Comparison of ENCODE assay signal across 12 cellular contexts in the genomic region with DNA sequence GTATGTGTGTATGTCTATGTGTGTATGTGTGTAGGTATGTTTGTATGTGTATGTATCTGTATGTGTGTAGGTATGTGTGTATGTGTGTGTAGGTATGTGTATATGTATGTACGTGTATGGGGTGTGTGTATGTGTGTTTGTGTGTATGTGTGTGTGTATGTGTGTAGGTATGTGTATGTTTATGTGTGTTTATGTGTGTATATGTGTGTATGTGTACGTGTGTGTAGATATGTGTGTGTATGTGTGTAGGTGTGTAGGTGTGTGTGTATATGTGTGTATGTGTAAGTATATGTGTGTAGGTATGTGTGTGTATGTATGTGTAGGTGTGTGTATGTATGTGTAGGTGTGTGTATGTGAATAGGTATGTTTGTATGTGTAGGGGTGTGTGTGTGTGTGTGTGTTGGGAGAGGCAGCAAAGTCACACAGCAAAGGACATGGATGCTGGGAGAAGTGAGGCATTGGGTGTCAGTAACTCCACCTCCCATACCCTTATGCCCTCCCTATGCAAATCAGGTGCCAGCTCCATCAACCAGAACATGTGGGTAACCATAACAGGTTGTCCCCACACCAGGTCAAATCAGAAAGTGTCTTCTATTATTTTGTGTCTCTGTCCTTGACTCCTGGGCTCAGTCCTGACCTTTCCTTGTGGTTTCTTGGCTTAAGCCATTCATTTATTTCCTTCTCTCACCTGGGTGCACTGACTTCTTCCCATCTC. TPM values are rescaled to one million over a fixed set of nuclear protein-coding genes. Genes with fewer than 3 reads are reported as not detected.
DNase-seq lines count a peak whose midpoint lies in the region; ATAC-seq and TF ChIP-seq lines count a peak whose summit lies in the region.
"Had no signal": no experiment of that assay in that cellular context is flagged by ENCODE, and none has a peak within 500 bp of the region (broad histone marks: within the 10 kb centered on the region; RNA-seq: fewer than 3 reads in every experiment).

No MANE protein-coding gene starts in this region.

- H3K9me2 ChIP-seq in Loucy (replicated peaks; ENCODE audit: low read depth, low read length): no peaks in the 10 kb centered on the region

- peaks cover 71% of the 10 kb centered on the region for H3K4me1 Mint-ChIP-seq in activated naive CD4-positive, alpha-beta T cell treated with anti-CD3 and anti-CD28 coated beads, Interleukin-2, amount 50 U/mL, for 24 hours
- peaks cover 82% of the 10 kb centered on the region for H3K4me1 Mint-ChIP-seq in activated naive CD8-positive, alpha-beta T cell treated with anti-CD3 and anti-CD28 coated beads, Interleukin-2, amount 50 U/mL, for 24 hours
- H3K4me1 Mint-ChIP-seq in stimulated activated naive CD8-positive, alpha-beta T cell treated with anti-CD3 and anti-CD28 coated beads, Interleukin-15, amount 100 ng/mL, for 72 hours: peaks cover 84% of the 10 kb centered on the region

- H3K4me3 ChIP-seq in Loucy (ENCODE audit: low read length, poor library complexity, severe bottlenecking): peak overlapping the region; percentile 98
- H3K4me3 ChIP-seq: MG63 had no signal

- H2AFZ ChIP-seq in Loucy (ENCODE audit: low read length): no peak overlapping the region

- H3K27ac Mint-ChIP-seq in activated naive CD4-positive, alpha-beta T cell treated with anti-CD3 and anti-CD28 coated beads, Interleukin-2, amount 50 U/mL, for 24 hours: no peak overlapping the region
- peak overlapping the region; percentile 26 for H3K27ac Mint-ChIP-seq in activated naive CD8-positive, alpha-beta T cell treated with anti-CD3 and anti-CD28 coated beads, Interleukin-2, amount 50 U/mL, for 24 hours
- peak overlapping the region in 1 of 2 donors; percentile 65 for H3K27ac Mint-ChIP-seq in stimulated activated naive CD8-positive, alpha-beta T cell treated with anti-CD3 and anti-CD28 coated beads, Interleukin-15, amount 100 ng/mL, for 72 hours

- peaks cover 91% of the 10 kb centered on the region for H4K20me1 ChIP-seq in Loucy (ENCODE audit: insufficient read depth, low read length, poor library complexity, severe bottlenecking)

- no peak for ATAC-seq in activated naive CD8-positive, alpha-beta T cell treated with anti-CD3 and anti-CD28 coated beads, Interleukin-2, amount 50 U/mL, for 24 hours
- no peak for ATAC-seq in stimulated activated naive CD8-positive, alpha-beta T cell treated with anti-CD3 and anti-CD28 coated beads, Interleukin-15, amount 100 ng/mL, for 72 hours

- peak overlapping the region; percentile 97 for H3K9ac ChIP-seq in Loucy (ENCODE audit: low read depth, low read length, poor library complexity, severe bottlenecking)

- no peak for TF ChIP-seq CTCF in Loucy (conservative IDR thresholded peaks at IDR 0.05; ENCODE audit: low read length)

- H3K27me3 Mint-ChIP-seq in activated naive CD4-positive, alpha-beta T cell treated with anti-CD3 and anti-CD28 coated beads, Interleukin-2, amount 50 U/mL, for 24 hours: no peaks in the 10 kb centered on the region
- no peaks in the 10 kb centered on the region for H3K27me3 Mint-ChIP-seq in activated naive CD8-positive, alpha-beta T cell treated with anti-CD3 and anti-CD28 coated beads, Interleukin-2, amount 50 U/mL, for 24 hours
- H3K27me3 Mint-ChIP-seq in stimulated activated naive CD8-positive, alpha-beta T cell treated with anti-CD3 and anti-CD28 coated beads, Interleukin-15, amount 100 ng/mL, for 72 hours: no peaks in the 10 kb centered on the region

- peaks cover 26% of the 10 kb centered on the region; the same call in 1 of the 2 replicates for H3K36me3 ChIP-seq in Loucy (ENCODE audit: insufficient read depth, low read length)
- H3K36me3 ChIP-seq: MG63 had no signal

- peaks cover 69% of the 10 kb centered on the region for H3K4me1 ChIP-seq in Loucy (ENCODE audit: insufficient read depth, low read length, poor library complexity, severe bottlenecking)

- H3K4me3 Mint-ChIP-seq in activated naive CD4-positive, alpha-beta T cell treated with anti-CD3 and anti-CD28 coated beads, Interleukin-2, amount 50 U/mL, for 24 hours: peak overlapping the region; percentile 31
- peak overlapping the region; percentile 21 for H3K4me3 Mint-ChIP-seq in activated naive CD8-positive, alpha-beta T cell treated with anti-CD3 and anti-CD28 coated beads, Interleukin-2, amount 50 U/mL, for 24 hours
- H3K4me3 Mint-ChIP-seq in stimulated activated naive CD8-positive, alpha-beta T cell treated with anti-CD3 and anti-CD28 coated beads, Interleukin-15, amount 100 ng/mL, for 72 hours: peak overlapping the region; percentile 9 to 39

- DNase-seq in activated naive CD4-positive, alpha-beta T cell treated with Interleukin-2 at 50 U/mL for 16 hours: no peak
- no peak for DNase-seq in activated naive CD8-positive, alpha-beta T cell treated with anti-CD3 and anti-CD28 coated beads, Interleukin-2, amount 50 U/mL, for 24 hours
- DNase-seq in stimulated activated naive CD8-positive, alpha-beta T cell treated with anti-CD3 and anti-CD28 coated beads, Interleukin-15, amount 100 ng/mL, for 72 hours: no peak
- DNase-seq in A172 (ENCODE audit: low spot score) (no peak), NCI-H510A treated with DMSO at 0.1 percent for 48 hours (lab: John Stamatoyannopoulos, UW) (no peak)
- no peak for DNase-seq in stimulated activated CD4-positive, alpha-beta T cell treated with anti-CD3 and anti-CD28 coated beads, Interleukin-15, amount 100 ng/mL, for 24 hours
- DNase-seq: MG63, NCI-H187 treated with DMSO at 0.1 percent for 48 hours, NCI-H446 treated with DMSO at 0.1 percent for 48 hours, OCI-M1 had no signal

- peaks cover 96% of the 10 kb centered on the region for H3K79me2 ChIP-seq in Loucy (ENCODE audit: insufficient read depth, low read length)

- H3K9me3 Mint-ChIP-seq in activated naive CD4-positive, alpha-beta T cell treated with anti-CD3 and anti-CD28 coated beads, Interleukin-2, amount 50 U/mL, for 24 hours: no peaks in the 10 kb centered on the region
- no peaks in the 10 kb centered on the region for H3K9me3 Mint-ChIP-seq in activated naive CD8-positive, alpha-beta T cell treated with anti-CD3 and anti-CD28 coated beads, Interleukin-2, amount 50 U/mL, for 24 hours
- H3K9me3 Mint-ChIP-seq in stimulated activated naive CD8-positive, alpha-beta T cell treated with anti-CD3 and anti-CD28 coated beads, Interleukin-15, amount 100 ng/mL, for 72 hours: no peaks in the 10 kb centered on the region

- peaks cover 5% of the 10 kb centered on the region; the same call in 1 of the 2 replicates for H3F3A ChIP-seq in Loucy (ENCODE audit: low read depth)

- no peaks in the 10 kb centered on the region for H3K9me3 ChIP-seq in Loucy (ENCODE audit: insufficient read depth, low read depth, low read length)
- H3K9me3 ChIP-seq: MG63 had no signal

- H3K4me2 ChIP-seq in Loucy (ENCODE audit: low read depth, low read length, poor library complexity, severe bottlenecking): peak overlapping the region; percentile 88

- H3K27me3 ChIP-seq in Loucy (ENCODE audit: insufficient read depth, low read length, poor library complexity, severe bottlenecking): no peaks in the 10 kb centered on the region
- H3K27me3 ChIP-seq: MG63 had no signal

- peaks cover 5% of the 10 kb centered on the region for H3K36me3 Mint-ChIP-seq in activated naive CD4-positive, alpha-beta T cell treated with anti-CD3 and anti-CD28 coated beads, Interleukin-2, amount 50 U/mL, for 24 hours
- peaks cover 60% of the 10 kb centered on the region for H3K36me3 Mint-ChIP-seq in activated naive CD8-positive, alpha-beta T cell treated with anti-CD3 and anti-CD28 coated beads, Interleukin-2, amount 50 U/mL, for 24 hours (ENCODE audit: low read depth)

RNA-seq across cellular contexts. Expression of a gene that starts 15.0 kb away (rescaled TPM):
- total RNA-seq in A172 (2014; rRNA removed; shearing (Covaris generic)): 4.7 and 14.4 TPM in 2 replicates

RNA-seq across cellular contexts. Expression of a gene that starts 38.5 kb away (rescaled TPM):
- 1.9 and 3.5 TPM in 2 replicates for total RNA-seq in A172 (2014; rRNA removed; shearing (Covaris generic))
